ENCODE assay signal across 9 cellular contexts in the genomic region with DNA sequence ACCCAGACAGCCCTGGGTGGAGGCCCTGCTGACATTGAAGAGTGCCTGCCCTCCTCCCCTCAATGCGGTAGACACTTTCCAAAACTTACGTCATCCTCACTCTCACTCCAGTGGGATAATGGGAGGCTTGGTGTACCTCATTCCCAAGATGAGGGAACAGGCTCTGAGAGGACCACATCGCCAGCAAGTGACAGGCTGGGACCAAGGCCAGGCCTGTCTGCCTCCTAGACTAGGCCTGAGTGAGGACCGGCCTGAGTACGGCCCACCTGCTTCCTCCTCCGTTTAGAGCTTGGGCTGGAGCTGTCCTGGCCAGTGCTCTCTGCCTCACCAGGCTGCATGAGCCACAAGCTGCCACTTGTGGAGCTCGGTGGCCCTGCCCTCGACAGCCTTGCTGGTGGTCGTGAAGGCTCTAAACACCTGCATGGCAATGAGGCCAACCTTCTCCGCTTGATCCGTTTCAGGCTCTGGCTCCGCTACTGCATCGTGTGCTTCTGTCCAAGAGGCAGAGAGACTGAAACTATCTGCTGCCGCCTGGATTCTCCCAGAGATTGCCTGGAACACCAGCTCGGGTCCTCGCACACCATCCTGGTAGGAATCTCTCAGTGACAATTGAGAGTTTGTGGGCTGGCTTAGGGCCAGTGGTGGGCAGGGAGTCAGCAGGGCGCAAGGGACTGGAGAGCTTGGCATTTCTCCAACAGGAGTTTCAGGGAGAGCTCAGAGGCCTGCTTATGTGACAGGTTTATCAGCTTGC. TPM values are rescaled to one million over a fixed set of nuclear protein-coding genes. Genes with fewer than 3 reads are reported as not detected.
DNase-seq lines count a peak whose midpoint lies in the region; ATAC-seq and TF ChIP-seq lines count a peak whose summit lies in the region.
"Had no signal": no experiment of that assay in that cellular context is flagged by ENCODE, and none has a peak within 500 bp of the region (broad histone marks: within the 10 kb centered on the region; RNA-seq: fewer than 3 reads in every experiment).

No MANE protein-coding gene starts in this region.

- intact Hi-C loops in right cardiac atrium (cut with DNase I) = no loop called here
- intact Hi-C loops in tibial artery (cut with DNase I; ENCODE audit: low total_unique reads) = no loop called here

- H3K4me1 ChIP-seq in right cardiac atrium (ENCODE audit: control insufficient read depth, insufficient read depth, low read length) (no peaks in the 10 kb centered on the region), tibial artery (peaks cover 0 to 22% (median 10%) of the 10 kb centered on the region in 4 donors)

- H3K4me3 ChIP-seq in right cardiac atrium (ENCODE audit: low read length) (no peak overlapping the region), tibial artery (no peak overlapping the region)

- WGBS in right cardiac atrium = 33% methylated on average over 17 of the region's 17 CpGs

- H3K27ac ChIP-seq in right cardiac atrium (ENCODE audit: low read length) (peak overlapping the region; percentile 61), tibial artery (peak overlapping the region; percentile 64 to 66)

- peak; percentile 27 for DNase-seq in NCI-H2171 treated with DMSO at 0.1 percent for 48 hours (lab: John Stamatoyannopoulos, UW)
- DNase-seq in NCI-H2171 (lab: John Stamatoyannopoulos, UW) = no peak
- DNase-seq in right cardiac atrium = peak; percentile 61 to 89 (median 72)
- DNase-seq in tibial artery = no peak
- no peak for DNase-seq in NCI-H774 (lab: John Stamatoyannopoulos, UW)
- DNase-seq in SW480 (ENCODE audit: low spot score) = no peak
- DNase-seq: activated effector memory CD4-positive, alpha-beta T cell treated with anti-CD3 and anti-CD28 coated beads, Interleukin-2, amount 50 U/mL, for 16 hours had no signal

- H3K27me3 ChIP-seq in right cardiac atrium (ENCODE audit: control insufficient read depth, insufficient read depth) = no peaks in the 10 kb centered on the region
- no peaks in the 10 kb centered on the region for H3K27me3 ChIP-seq in tibial artery

- no peak for TF ChIP-seq CTCF in tibial artery (IDR thresholded peaks at IDR 0.05)

- peak; percentile 46 for ATAC-seq in SK-N-SH treated with all-trans-retinoic acid at 6 μM for 48 hours
- ATAC-seq in right cardiac atrium = peak; percentile 64 to 73
- ATAC-seq in GM18907 (IDR thresholded peaks at IDR 0.05; ENCODE audit: unreplicated experiment) = no peak

- H3K9me3 ChIP-seq in right cardiac atrium (ENCODE audit: control insufficient read depth, low read length) (no peaks in the 10 kb centered on the region), tibial artery (no peaks in the 10 kb centered on the region)

- peaks cover 0 to 35% (median 21%) of the 10 kb centered on the region in 3 donors for H3K36me3 ChIP-seq in tibial artery

TF ChIP-seq in SK-N-SH treated with all-trans-retinoic acid at 6 μM for 48 hours, 23 proteins besides CTCF, POLR2A, EP300 and RAD21:
- TF ChIP-seq, protein P1, sequence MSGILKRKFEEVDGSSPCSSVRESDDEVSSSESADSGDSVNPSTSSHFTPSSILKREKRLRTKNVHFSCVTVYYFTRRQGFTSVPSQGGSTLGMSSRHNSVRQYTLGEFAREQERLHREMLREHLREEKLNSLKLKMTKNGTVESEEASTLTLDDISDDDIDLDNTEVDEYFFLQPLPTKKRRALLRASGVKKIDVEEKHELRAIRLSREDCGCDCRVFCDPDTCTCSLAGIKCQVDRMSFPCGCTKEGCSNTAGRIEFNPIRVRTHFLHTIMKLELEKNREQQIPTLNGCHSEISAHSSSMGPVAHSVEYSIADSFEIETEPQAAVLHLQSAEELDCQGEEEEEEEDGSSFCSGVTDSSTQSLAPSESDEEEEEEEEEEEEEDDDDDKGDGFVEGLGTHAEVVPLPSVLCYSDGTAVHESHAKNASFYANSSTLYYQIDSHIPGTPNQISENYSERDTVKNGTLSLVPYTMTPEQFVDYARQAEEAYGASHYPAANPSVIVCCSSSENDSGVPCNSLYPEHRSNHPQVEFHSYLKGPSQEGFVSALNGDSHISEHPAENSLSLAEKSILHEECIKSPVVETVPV (CRISPR knock-in tag; IDR thresholded peaks at IDR 0.05) = no peak
- TF ChIP-seq GLIS3 (CRISPR knock-in tag; IDR thresholded peaks at IDR 0.05) = no peak
TF ChIP-seq in SK-N-SH treated with all-trans-retinoic acid at 6 μM for 48 hours: peak in this region for 0.

RNA-seq across cellular contexts. Expression of gene LRRC75B, which starts 9.5 kb away (rescaled TPM):
- 1 to 10 TPM; 5.1 to 7.3 (median 5.9) TPM for total RNA-seq in right cardiac atrium
- polyA plus RNA-seq in right cardiac atrium = 6.1 TPM

RNA-seq across cellular contexts. Expression of gene GGT1, which starts 19.6 kb away (rescaled TPM):
- 1 to 10 TPM; 4.1 to 7.2 (median 5.9) TPM for total RNA-seq in right cardiac atrium
- polyA plus RNA-seq in right cardiac atrium = 3.7 TPM

RNA-seq across cellular contexts. Expression of gene SNRPD3, which starts 27.6 kb away (rescaled TPM):
- total RNA-seq in right cardiac atrium = 10 to 100 TPM; 63.4 to 73.4 (median 67.7) TPM
- polyA plus RNA-seq in right cardiac atrium = 109 TPM

RNA-seq across cellular contexts. Expression of gene GUCD1, which starts 28.5 kb away (rescaled TPM):
- total RNA-seq in right cardiac atrium = 100 to 1,000 TPM; 124 to 144 (median 135) TPM
- polyA plus RNA-seq in right cardiac atrium = 161 TPM

Comparison
In these comparisons a context has a peak if more than half of its experiments do, and no peak if none do; other contexts are left out.
1. DNase-seq: peak in NCI-H2171 treated with DMSO at 0.1 percent for 48 hours (single experiment) and right cardiac atrium (3 of 3); none in NCI-H2171 (single experiment), tibial artery (0 of 2), NCI-H774 (single experiment) and SW480 (single experiment).